In genomic region chr9:85471791-85472190, GRCh38 we compare ENCODE assay signal across 32 cellular contexts.
"Had no signal": no experiment of that assay in that cellular context is flagged by ENCODE, and none has a peak within 500 bp of the region (broad histone marks: within the 10 kb centered on the region; RNA-seq: fewer than 3 reads in every experiment).

No MANE protein-coding gene starts in this region.

- H3K27ac ChIP-seq: adrenal gland, ascending aorta, body of pancreas, brain microvascular endothelial cell, breast epithelium, cardiac muscle cell had no signal

- H3K9me3 ChIP-seq: adrenal gland, ascending aorta, body of pancreas had no signal

- ATAC-seq: activated naive CD4-positive, alpha-beta T cell treated with anti-CD3 and anti-CD28 coated beads, Interleukin-2, amount 50 U/mL, for 72 hours; activated naive CD8-positive, alpha-beta T cell treated with anti-CD3 and anti-CD28 coated beads, Interleukin-2, amount 50 U/mL, for 24 hours; activated T-cell treated with anti-CD3 and anti-CD28 coated beads, Interleukin-2, amount 50 U/mL, for 4 hours; activated T-cell treated with anti-CD3 and anti-CD28 coated beads, Interleukin-2, amount 50 U/mL, for 72 hours; activated T-helper 17 cell treated with anti-CD3 and anti-CD28 coated beads, Interleukin-2, amount 50 U/mL, for 72 hours; body of pancreas had no signal

- H3K27me3 ChIP-seq: adrenal gland, ascending aorta, body of pancreas, brain microvascular endothelial cell, breast epithelium, cardiac muscle cell had no signal

- H3K4me3 ChIP-seq: adrenal gland, ascending aorta, body of pancreas, breast epithelium, cardiac muscle cell had no signal

- DNase-seq: activated effector memory CD4-positive, alpha-beta T cell treated with anti-CD3 and anti-CD28 coated beads, Interleukin-2, amount 50 U/mL, for 16 hours; activated effector memory CD4-positive, alpha-beta T cell treated with Interleukin-2 at 50 U/mL for 16 hours; activated gamma-delta T cell; activated gamma-delta T cell treated with Interleukin-2 at 50 U/mL for 16 hours; activated naive CD4-positive, alpha-beta T cell; activated naive CD4-positive, alpha-beta T cell treated with anti-CD3 and anti-CD28 coated beads for 36 hours; activated naive CD4-positive, alpha-beta T cell treated with anti-CD3 and anti-CD28 coated beads, Interleukin-2, amount 10 ng/mL, durations not matched to agents 7 days and 5 days; activated naive CD4-positive, alpha-beta T cell treated with anti-CD3 and anti-CD28 coated beads, Interleukin-2, amount 50 U/mL, for 16 hours; activated naive CD4-positive, alpha-beta T cell treated with Interleukin-2 at 50 U/mL for 16 hours; activated naive CD8-positive, alpha-beta T cell treated with anti-CD3 and anti-CD28 coated beads for 36 hours; activated naive CD8-positive, alpha-beta T cell treated with anti-CD3 and anti-CD28 coated beads, Interleukin-2, amount 10 ng/mL, durations not matched to agents 7 days and 5 days; activated naive CD8-positive, alpha-beta T cell treated with anti-CD3 and anti-CD28 coated beads, Interleukin-2, amount 50 U/mL, for 24 hours; activated T-cell treated with anti-CD3 and anti-CD28 coated beads, Interleukin-2, amount 50 U/mL, for 1 hour; activated T-cell treated with anti-CD3 and anti-CD28 coated beads, Interleukin-2, amount 50 U/mL, for 24 hours; activated T-cell treated with anti-CD3 and anti-CD28 coated beads, Interleukin-2, amount 50 U/mL, for 4 hours; activated T-cell treated with anti-CD3 and anti-CD28 coated beads, Interleukin-2, amount 50 U/mL, for 48 hours; activated T-cell treated with anti-CD3 and anti-CD28 coated beads, Interleukin-2, amount 50 U/mL, for 72 hours; adrenal gland; amniotic stem cell; amygdala; anterior cingulate cortex; aorta; body of pancreas; brain microvascular endothelial cell; caudate nucleus; central memory CD4-positive, alpha-beta T cell; cerebellar nuclear complex had no signal

- H3K36me3 ChIP-seq: adrenal gland, ascending aorta, brain microvascular endothelial cell, breast epithelium, cardiac muscle cell had no signal

- H3K4me1 ChIP-seq: adrenal gland, ascending aorta, body of pancreas, breast epithelium had no signal
